Comparison of ENCODE assay signal across 23 cellular contexts in the genomic region with DNA sequence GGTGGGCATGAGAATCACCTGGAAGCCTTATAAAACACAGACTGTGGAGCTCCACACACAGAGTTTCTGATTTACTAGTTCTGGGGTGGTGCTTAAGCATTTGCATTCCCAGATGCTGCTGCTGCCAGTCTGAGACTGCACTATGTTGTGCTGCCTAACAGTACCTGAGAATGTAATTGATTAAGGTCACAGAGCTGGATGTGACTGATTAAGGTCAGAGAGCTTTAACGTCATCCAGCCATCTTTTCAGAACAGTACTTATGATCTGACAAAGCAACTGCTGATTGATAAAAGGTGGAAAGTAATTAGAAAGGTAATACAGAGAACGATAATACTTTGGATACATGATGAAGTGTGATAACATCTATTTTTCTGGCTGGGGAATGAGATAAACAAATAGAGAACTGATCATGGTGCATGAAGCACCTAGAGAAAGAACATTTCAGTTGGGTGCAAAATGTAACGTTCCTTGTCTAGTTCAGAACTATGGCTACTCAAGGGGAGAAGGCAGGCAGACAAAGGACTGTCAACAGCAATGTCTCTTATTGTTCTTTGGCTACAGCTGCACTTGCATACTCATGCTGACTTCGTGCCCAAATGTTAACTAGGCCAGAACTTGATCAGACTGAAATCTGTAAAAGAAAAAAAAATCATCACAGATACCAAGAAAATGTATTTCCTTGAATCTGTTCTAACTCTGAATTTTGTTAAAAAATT.
"Had no signal": no experiment of that assay in that cellular context is flagged by ENCODE, and none has a peak within 500 bp of the region (broad histone marks: within the 10 kb centered on the region; RNA-seq: fewer than 3 reads in every experiment).

No MANE protein-coding gene starts in this region.

- H3K79me2 ChIP-seq: parathyroid adenoma had no signal

- ATAC-seq: activated CD8-positive, alpha-beta memory T cell treated with anti-CD3 and anti-CD28 coated beads, Interleukin-2, amount 10 ng/mL, durations not matched to agents 7 days and 5 days; gastroesophageal sphincter; heart right ventricle; left ventricle myocardium superior; naive thymus-derived CD4-positive, alpha-beta T cell had no signal

- H3K36me3 ChIP-seq: ascending aorta, colonic mucosa, gastroesophageal sphincter, heart right ventricle, neutrophil, tibial artery had no signal

- H3K27me3 ChIP-seq: ascending aorta, colonic mucosa, gastroesophageal sphincter, heart right ventricle, neutrophil, tibial artery had no signal

- H3K9ac ChIP-seq: parathyroid adenoma had no signal

- H3K27me3 Mint-ChIP-seq: activated CD4-positive, alpha-beta memory T cell treated with anti-CD3 and anti-CD28 coated beads, Interleukin-2, amount 10 ng/mL, durations not matched to agents 7 days and 5 days; activated CD8-positive, alpha-beta memory T cell treated with anti-CD3 and anti-CD28 coated beads, Interleukin-2, amount 10 ng/mL, durations not matched to agents 7 days and 5 days; central memory CD8-positive, alpha-beta T cell; memory B cell had no signal

- H3K27ac Mint-ChIP-seq: activated CD4-positive, alpha-beta memory T cell treated with anti-CD3 and anti-CD28 coated beads, Interleukin-2, amount 10 ng/mL, durations not matched to agents 7 days and 5 days; activated CD8-positive, alpha-beta memory T cell treated with anti-CD3 and anti-CD28 coated beads, Interleukin-2, amount 10 ng/mL, durations not matched to agents 7 days and 5 days; immature natural killer cell; memory B cell; naive thymus-derived CD4-positive, alpha-beta T cell had no signal

- H3K9me3 ChIP-seq: ascending aorta, colonic mucosa, gastroesophageal sphincter, heart right ventricle, neutrophil, tibial artery had no signal

- H3K27ac ChIP-seq: ascending aorta, colonic mucosa, gastroesophageal sphincter, heart right ventricle, neutrophil, parathyroid adenoma, tibial artery had no signal

- H3K36me3 Mint-ChIP-seq: activated CD8-positive, alpha-beta memory T cell treated with anti-CD3 and anti-CD28 coated beads, Interleukin-2, amount 10 ng/mL, durations not matched to agents 7 days and 5 days; immature natural killer cell; memory B cell; naive thymus-derived CD4-positive, alpha-beta T cell had no signal

- H2AFZ ChIP-seq: parathyroid adenoma had no signal

- H3K4me1 ChIP-seq: parathyroid adenoma had no signal

- H3K4me3 Mint-ChIP-seq: activated CD4-positive, alpha-beta memory T cell treated with anti-CD3 and anti-CD28 coated beads, Interleukin-2, amount 10 ng/mL, durations not matched to agents 7 days and 5 days; activated CD8-positive, alpha-beta memory T cell treated with anti-CD3 and anti-CD28 coated beads, Interleukin-2, amount 10 ng/mL, durations not matched to agents 7 days and 5 days; central memory CD8-positive, alpha-beta T cell; immature natural killer cell; memory B cell; naive thymus-derived CD4-positive, alpha-beta T cell had no signal

- DNase-seq: activated CD4-positive, alpha-beta memory T cell treated with anti-CD3 and anti-CD28 coated beads, Interleukin-2, amount 10 ng/mL, durations not matched to agents 7 days and 5 days; activated CD4-positive, alpha-beta T cell treated with anti-CD3 and anti-CD28 coated beads for 48 hours; activated CD4-positive, CD25-positive, alpha-beta regulatory T cell; activated CD8-positive, alpha-beta memory T cell treated with anti-CD3 and anti-CD28 coated beads, Interleukin-2, amount 10 ng/mL, durations not matched to agents 7 days and 5 days; activated effector memory CD4-positive, alpha-beta T cell treated with Interleukin-2 at 50 U/mL for 16 hours; activated naive CD4-positive, alpha-beta T cell treated with anti-CD3 and anti-CD28 coated beads, Interleukin-2, amount 50 U/mL, for 16 hours; activated T-cell treated with anti-CD3 and anti-CD28 coated beads, Interleukin-2, amount 50 U/mL, for 1 hour; colonic mucosa; erythroblast; heart right ventricle; immature natural killer cell; left ventricle myocardium superior; naive thymus-derived CD4-positive, alpha-beta T cell; stimulated activated CD8-positive, alpha-beta memory T cell treated with anti-CD3 and anti-CD28 coated beads, Interleukin-4, amount 100 ng/mL, for 48 hours; stimulated activated naive CD4-positive, alpha-beta T cell treated with Interleukin-2 at 50 U/mL for 16 hours; T-helper 9 cell; tibial artery had no signal

- H3K4me3 ChIP-seq: ascending aorta, colonic mucosa, gastroesophageal sphincter, heart right ventricle, tibial artery had no signal

- H3K9me3 Mint-ChIP-seq: activated CD4-positive, alpha-beta memory T cell treated with anti-CD3 and anti-CD28 coated beads, Interleukin-2, amount 10 ng/mL, durations not matched to agents 7 days and 5 days; central memory CD8-positive, alpha-beta T cell; immature natural killer cell; memory B cell; naive thymus-derived CD4-positive, alpha-beta T cell had no signal
